In the genomic region with DNA sequence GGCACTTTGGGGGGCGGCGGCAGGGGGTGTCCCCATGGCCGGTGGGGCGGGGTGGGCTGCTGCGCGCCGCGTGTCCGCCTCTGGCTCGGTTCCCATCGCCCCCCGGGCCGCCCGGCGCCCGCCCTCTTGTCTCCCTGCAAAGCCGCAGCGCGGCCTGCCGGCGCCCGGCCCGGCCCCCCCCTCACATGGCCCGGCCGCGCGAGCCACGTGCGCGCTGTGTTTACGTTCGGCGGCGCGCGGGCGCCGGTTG, we compare ENCODE assay signal across 8 cellular contexts. TPM values are rescaled to one million over a fixed set of nuclear protein-coding genes. Genes with fewer than 3 reads are reported as not detected.
DNase-seq lines count a peak whose midpoint lies in the region; ATAC-seq and TF ChIP-seq lines count a peak whose summit lies in the region.

No MANE protein-coding gene starts in this region.

- peaks cover 32 to 52% (median 38%) of the 10 kb centered on the region in 4 donors for H3K4me1 Mint-ChIP-seq in CD4-positive, CD25-positive, alpha-beta regulatory T cell

- H3K79me2 ChIP-seq in OCI-LY1 (ENCODE audit: insufficient read depth, low read length), result no peaks in the 10 kb centered on the region

- no peaks in the 10 kb centered on the region for H3K9me3 ChIP-seq in CD4-positive, CD25-positive, alpha-beta regulatory T cell (ENCODE audit: control insufficient read depth in 2 of 2, low read length in 2 of 2)
- H3K9me3 ChIP-seq in OCI-LY1 (ENCODE audit: low read length) (no peaks in the 10 kb centered on the region), ovary (no peaks in the 10 kb centered on the region)

- 0 to 1% methylated on average over 18 to 36 of the region's 38 CpGs; no CpG with 5 or more reads in 1 of the 3 donors for WGBS in ovary, 3 donors

- no peak for ATAC-seq in CD4-positive, CD25-positive, alpha-beta regulatory T cell (ENCODE audit: low read depth in 2 of 2)
- ATAC-seq in GM18511 (IDR thresholded peaks at IDR 0.05; ENCODE audit: unreplicated experiment), result no peak

- H3F3A ChIP-seq in OCI-LY1 (ENCODE audit: insufficient read depth, low read length), result peaks cover 10% of the 10 kb centered on the region

- intact Hi-C loops in ovary (cut with DNase I), result loop anchor here in 2 of 4 donors (2.0 kb wide), 1 partner anchor 29 kb away; the partner anchor contains the start of genes NKIRAS1 (in 2 of the 2) and RPL15 (in 2 of the 2)

- H3K27me3 ChIP-seq in CD4-positive, CD25-positive, alpha-beta regulatory T cell (ENCODE audit: control insufficient read depth, insufficient read depth, low read length), result no peaks in the 10 kb centered on the region
- H3K27me3 ChIP-seq in OCI-LY1 (ENCODE audit: insufficient read depth, low read length) (no peaks in the 10 kb centered on the region), ovary (no peaks in the 10 kb centered on the region)

- no peak overlapping the region for H3K4me3 ChIP-seq in CD4-positive, CD25-positive, alpha-beta regulatory T cell (ENCODE audit: low read depth, low read length)
- H3K4me3 ChIP-seq in OCI-LY1 (ENCODE audit: low read depth, low read length, poor library complexity, severe bottlenecking) (peak overlapping the region; percentile 69), ovary (peak overlapping the region; percentile 82)

- peaks cover 27% of the 10 kb centered on the region for H3K27me3 Mint-ChIP-seq in CD4-positive, CD25-positive, alpha-beta regulatory T cell

- peaks cover 32% of the 10 kb centered on the region for H3K4me1 ChIP-seq in CD4-positive, CD25-positive, alpha-beta regulatory T cell (ENCODE audit: control insufficient read depth, insufficient read depth, low read length, poor library complexity, severe bottlenecking)
- peaks cover 25% of the 10 kb centered on the region for H3K4me1 ChIP-seq in OCI-LY1 (ENCODE audit: insufficient read depth, low read length, severe bottlenecking)
- peaks cover 8% of the 10 kb centered on the region for H3K4me1 ChIP-seq in ovary (ENCODE audit: insufficient read depth)

- no peaks in the 10 kb centered on the region for H3K9me3 Mint-ChIP-seq in CD4-positive, CD25-positive, alpha-beta regulatory T cell

- no peak for TF ChIP-seq EP300 in ovary (IDR thresholded peaks at IDR 0.05)

- H3K4me3 Mint-ChIP-seq in CD4-positive, CD25-positive, alpha-beta regulatory T cell, result peak overlapping the region in 3 of 4 donors; percentile 70 to 91 (median 72)

- no peaks in the 10 kb centered on the region for H3K9me2 ChIP-seq in OCI-LY1 (ENCODE audit: low read depth, low read length)

- H3K27ac ChIP-seq in CD4-positive, CD25-positive, alpha-beta regulatory T cell (ENCODE audit: insufficient read depth, low read length, poor library complexity, severe bottlenecking), result peak overlapping the region; percentile 93
- H3K27ac ChIP-seq in OCI-LY1 (ENCODE audit: low read depth, low read length, poor library complexity, severe bottlenecking), result no peak overlapping the region
- peak overlapping the region; percentile 85 for H3K27ac ChIP-seq in epithelial cell of prostate
- H3K27ac ChIP-seq in ovary, result peak overlapping the region; percentile 98

- peaks cover 8% of the 10 kb centered on the region for H3K36me3 Mint-ChIP-seq in CD4-positive, CD25-positive, alpha-beta regulatory T cell

- no peaks in the 10 kb centered on the region for H3K36me3 ChIP-seq in CD4-positive, CD25-positive, alpha-beta regulatory T cell (ENCODE audit: control insufficient read depth, insufficient read depth, low read length)
- H3K36me3 ChIP-seq in OCI-LY1 (ENCODE audit: insufficient read depth, low read length) (no peaks in the 10 kb centered on the region; the same call in 1 of the 2 replicates), ovary (no peaks in the 10 kb centered on the region)

- no peaks in the 10 kb centered on the region for H4K20me1 ChIP-seq in OCI-LY1 (ENCODE audit: insufficient read depth, low read length)

- no peak for TF ChIP-seq POLR2A in ovary (IDR thresholded peaks at IDR 0.05)

- peak overlapping the region; percentile 42; the same call in 1 of the 2 replicates for H3K9ac ChIP-seq in OCI-LY1 (ENCODE audit: low read length)

- H2AFZ ChIP-seq in OCI-LY1 (ENCODE audit: low read length), result no peak overlapping the region

- peak overlapping the region in 1 of 3 donors; percentile 87 for H3K27ac Mint-ChIP-seq in CD4-positive, CD25-positive, alpha-beta regulatory T cell

- H3K4me2 ChIP-seq in OCI-LY1 (ENCODE audit: low read length), result peak overlapping the region; percentile 87

- TF ChIP-seq CTCF in OCI-LY1 (IDR thresholded peaks at IDR 0.05; ENCODE audit: low read length) (no peak), ovary (IDR thresholded peaks at IDR 0.05) (no peak)

- no peak for DNase-seq in CD4-positive, CD25-positive, alpha-beta regulatory T cell
- DNase-seq in epithelial cell of prostate (ENCODE audit: low read depth, low spot score) (no peak), ovary (no peak), HUDEP-2 (lab: John Stamatoyannopoulos, UW; ENCODE audit: unreplicated experiment in 76 of 76) (no peak), DMS53 treated with DMSO at 0.1 percent for 48 hours (lab: John Stamatoyannopoulos, UW; ENCODE audit: unreplicated experiment) (no peak), SW480 (ENCODE audit: low spot score) (no peak)

RNA-seq across cellular contexts. Expression of gene NR1D2, which starts 0.5 kb away (rescaled TPM):
- total RNA-seq in CD4-positive, CD25-positive, alpha-beta regulatory T cell, result 113 TPM
- polyA plus RNA-seq in CD4-positive, CD25-positive, alpha-beta regulatory T cell, result 10 to 100 TPM; 35.9 to 47.5 (median 43.9) TPM
- 10 to 100 TPM; 29.9 to 74.3 (median 37.2) TPM for total RNA-seq in ovary
- 10 to 100 TPM; 26.9 to 33.3 TPM for polyA plus RNA-seq in ovary

RNA-seq across cellular contexts. Expression of gene RPL15, which starts 28.6 kb away (rescaled TPM):
- total RNA-seq in CD4-positive, CD25-positive, alpha-beta regulatory T cell, result 1,532 TPM
- polyA plus RNA-seq in CD4-positive, CD25-positive, alpha-beta regulatory T cell, result 1,000 to 10,000 TPM; 3,663 to 5,496 (median 4,603) TPM
- total RNA-seq in ovary, result 1,000 to 10,000 TPM; 3,013 to 4,925 (median 3,735) TPM
- 1,000 to 10,000 TPM; 4,714 to 6,966 TPM for polyA plus RNA-seq in ovary

RNA-seq across cellular contexts. Expression of gene NKIRAS1, which starts 28.8 kb away (rescaled TPM):
- total RNA-seq in CD4-positive, CD25-positive, alpha-beta regulatory T cell, result 2.1 TPM
- 1 to 10 TPM; 3.6 to 5.8 (median 4.1) TPM for polyA plus RNA-seq in CD4-positive, CD25-positive, alpha-beta regulatory T cell
- 10 to 100 TPM; 10.2 to 16.8 (median 13.4) TPM for total RNA-seq in ovary
- polyA plus RNA-seq in ovary, result 10 to 100 TPM in 1 of 2 donors, 1 to 10 TPM in 1; 8.7 to 18.9 TPM
